ENCODE assay signal across 1 cellular context in genomic region chr6:106360410-106360988, GRCh38.
A peak's percentile ranks its signal among the peaks of the same experiment; 100 is the strongest.
TF ChIP-seq lines count a peak whose summit lies in the region.

TSS of gene CRYBG1 (plus strand) at chr6:106360717. CDS start at chr6:106360909, 192 bp downstream.

TF ChIP-seq in HEK293, 187 proteins besides CTCF, POLR2A, EP300 and RAD21 (continued from another document and continues in another):
- TF ChIP-seq, protein P1, sequence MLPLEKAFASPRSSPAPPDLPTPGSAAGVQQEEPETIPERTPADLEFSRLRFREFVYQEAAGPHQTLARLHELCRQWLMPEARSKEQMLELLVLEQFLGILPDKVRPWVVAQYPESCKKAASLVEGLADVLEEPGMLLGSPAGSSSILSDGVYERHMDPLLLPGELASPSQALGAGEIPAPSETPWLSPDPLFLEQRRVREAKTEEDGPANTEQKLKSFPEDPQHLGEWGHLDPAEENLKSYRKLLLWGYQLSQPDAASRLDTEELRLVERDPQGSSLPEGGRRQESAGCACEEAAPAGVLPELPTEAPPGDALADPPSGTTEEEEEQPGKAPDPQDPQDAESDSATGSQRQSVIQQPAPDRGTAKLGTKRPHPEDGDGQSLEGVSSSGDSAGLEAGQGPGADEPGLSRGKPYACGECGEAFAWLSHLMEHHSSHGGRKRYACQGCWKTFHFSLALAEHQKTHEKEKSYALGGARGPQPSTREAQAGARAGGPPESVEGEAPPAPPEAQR (tag by site-specific recombination; IDR thresholded peaks at IDR 0.05): no peak
- TF ChIP-seq ZNF362 (tag by site-specific recombination; IDR thresholded peaks at IDR 0.05) (no peak), ZNF510 (tag by site-specific recombination; IDR thresholded peaks at IDR 0.05; ENCODE audit: insufficient replicate concordance) (no peak), BCL6B (tag by site-specific recombination; IDR thresholded peaks at IDR 0.05) (no peak), ZNF266 (tag by site-specific recombination; IDR thresholded peaks at IDR 0.05; ENCODE audit: low read depth) (no peak), ZBTB48 (tag by site-specific recombination; IDR thresholded peaks at IDR 0.05) (no peak), ZSCAN30 (tag by site-specific recombination; IDR thresholded peaks at IDR 0.05) (peak; percentile 56), ZNF624 (tag by site-specific recombination; IDR thresholded peaks at IDR 0.05) (no peak), ZNF391 (tag by site-specific recombination; IDR thresholded peaks at IDR 0.05; ENCODE audit: borderline replicate concordance, low read depth) (no peak), ZIC2 (tag by site-specific recombination; IDR thresholded peaks at IDR 0.05) (peak; percentile 34), ZNF544 (tag by site-specific recombination; IDR thresholded peaks at IDR 0.05) (no peak), MYNN (tag by site-specific recombination; IDR thresholded peaks at IDR 0.05; ENCODE audit: borderline replicate concordance) (no peak), ZNF555 (tag by site-specific recombination; conservative IDR thresholded peaks at IDR 0.05) (no peak), ZNF626 (tag by site-specific recombination; IDR thresholded peaks at IDR 0.05) (no peak), SP3 (tag by site-specific recombination; IDR thresholded peaks at IDR 0.05) (peak; percentile 40), ZNF670 (tag by site-specific recombination; IDR thresholded peaks at IDR 0.05; ENCODE audit: low read depth) (no peak), ZNF664 (tag by site-specific recombination; IDR thresholded peaks at IDR 0.05) (no peak), PATZ1 (tag by site-specific recombination; IDR thresholded peaks at IDR 0.05) (peak; percentile 82), SALL2 (tag by site-specific recombination; IDR thresholded peaks at IDR 0.05; ENCODE audit: borderline replicate concordance) (no peak), WT1 (tag by site-specific recombination; IDR thresholded peaks at IDR 0.05) (no peak), ZNF571 (tag by site-specific recombination; IDR thresholded peaks at IDR 0.05) (no peak), ZNF16 (tag by site-specific recombination; IDR thresholded peaks at IDR 0.05; ENCODE audit: low read depth) (no peak), RBAK (tag by site-specific recombination; IDR thresholded peaks at IDR 0.05) (no peak), ZNF140 (tag by site-specific recombination; IDR thresholded peaks at IDR 0.05) (no peak), ZBTB17 (tag by site-specific recombination; IDR thresholded peaks at IDR 0.05) (peak; percentile 90), ZNF521 (tag by site-specific recombination; IDR thresholded peaks at IDR 0.05) (no peak), ZNF76 (tag by site-specific recombination; IDR thresholded peaks at IDR 0.05; ENCODE audit: borderline replicate concordance, low read depth) (0 out of 2 replicates have a peak, but pooled peaks have one; percentile 15), ZBTB7A (tag by site-specific recombination; IDR thresholded peaks at IDR 0.05; ENCODE audit: low read depth) (no peak), ZNF354C (tag by site-specific recombination; IDR thresholded peaks at IDR 0.05; ENCODE audit: borderline replicate concordance, low read depth) (no peak), ZNF776 (tag by site-specific recombination; IDR thresholded peaks at IDR 0.05; ENCODE audit: borderline replicate concordance) (no peak), ZNF211 (tag by site-specific recombination; IDR thresholded peaks at IDR 0.05; ENCODE audit: low read depth) (no peak), ZNF292 (tag by site-specific recombination; IDR thresholded peaks at IDR 0.05; ENCODE audit: borderline replicate concordance, low read depth) (no peak), ZNF114 (tag by site-specific recombination; IDR thresholded peaks at IDR 0.05) (no peak), ZNF394 (tag by site-specific recombination; IDR thresholded peaks at IDR 0.05; ENCODE audit: borderline replicate concordance) (no peak), AEBP2 (tag by site-specific recombination; IDR thresholded peaks at IDR 0.05; ENCODE audit: borderline replicate concordance) (no peak), OVOL3 (tag by site-specific recombination; IDR thresholded peaks at IDR 0.05) (no peak), SP7 (tag by site-specific recombination; IDR thresholded peaks at IDR 0.05) (no peak; the same call in 1 of the 2 replicates), HOXA7 (CRISPR knock-in tag; IDR thresholded peaks at IDR 0.05; ENCODE audit: borderline replicate concordance) (no peak)
- TF ChIP-seq, protein P2, sequence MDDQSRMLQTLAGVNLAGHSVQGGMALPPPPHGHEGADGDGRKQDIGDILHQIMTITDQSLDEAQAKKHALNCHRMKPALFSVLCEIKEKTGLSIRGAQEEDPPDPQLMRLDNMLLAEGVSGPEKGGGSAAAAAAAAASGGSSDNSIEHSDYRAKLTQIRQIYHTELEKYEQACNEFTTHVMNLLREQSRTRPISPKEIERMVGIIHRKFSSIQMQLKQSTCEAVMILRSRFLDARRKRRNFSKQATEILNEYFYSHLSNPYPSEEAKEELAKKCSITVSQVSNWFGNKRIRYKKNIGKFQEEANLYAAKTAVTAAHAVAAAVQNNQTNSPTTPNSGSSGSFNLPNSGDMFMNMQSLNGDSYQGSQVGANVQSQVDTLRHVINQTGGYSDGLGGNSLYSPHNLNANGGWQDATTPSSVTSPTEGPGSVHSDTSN (CRISPR knock-in tag; IDR thresholded peaks at IDR 0.05): 0 out of 2 replicates have a peak, but pooled peaks have one; percentile 49
- TF ChIP-seq, protein P3, sequence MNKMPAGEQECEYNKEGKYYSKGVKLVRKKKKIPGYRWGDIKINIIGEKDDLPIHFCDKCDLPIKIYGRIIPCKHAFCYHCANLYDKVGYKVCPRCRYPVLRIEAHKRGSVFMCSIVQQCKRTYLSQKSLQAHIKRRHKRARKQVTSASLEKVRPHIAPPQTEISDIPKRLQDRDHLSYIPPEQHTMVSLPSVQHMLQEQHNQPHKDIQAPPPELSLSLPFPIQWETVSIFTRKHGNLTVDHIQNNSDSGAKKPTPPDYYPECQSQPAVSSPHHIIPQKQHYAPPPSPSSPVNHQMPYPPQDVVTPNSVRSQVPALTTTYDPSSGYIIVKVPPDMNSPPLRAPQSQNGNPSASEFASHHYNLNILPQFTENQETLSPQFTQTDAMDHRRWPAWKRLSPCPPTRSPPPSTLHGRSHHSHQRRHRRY (tag by site-specific recombination; IDR thresholded peaks at IDR 0.05): no peak
- TF ChIP-seq, protein P4, sequence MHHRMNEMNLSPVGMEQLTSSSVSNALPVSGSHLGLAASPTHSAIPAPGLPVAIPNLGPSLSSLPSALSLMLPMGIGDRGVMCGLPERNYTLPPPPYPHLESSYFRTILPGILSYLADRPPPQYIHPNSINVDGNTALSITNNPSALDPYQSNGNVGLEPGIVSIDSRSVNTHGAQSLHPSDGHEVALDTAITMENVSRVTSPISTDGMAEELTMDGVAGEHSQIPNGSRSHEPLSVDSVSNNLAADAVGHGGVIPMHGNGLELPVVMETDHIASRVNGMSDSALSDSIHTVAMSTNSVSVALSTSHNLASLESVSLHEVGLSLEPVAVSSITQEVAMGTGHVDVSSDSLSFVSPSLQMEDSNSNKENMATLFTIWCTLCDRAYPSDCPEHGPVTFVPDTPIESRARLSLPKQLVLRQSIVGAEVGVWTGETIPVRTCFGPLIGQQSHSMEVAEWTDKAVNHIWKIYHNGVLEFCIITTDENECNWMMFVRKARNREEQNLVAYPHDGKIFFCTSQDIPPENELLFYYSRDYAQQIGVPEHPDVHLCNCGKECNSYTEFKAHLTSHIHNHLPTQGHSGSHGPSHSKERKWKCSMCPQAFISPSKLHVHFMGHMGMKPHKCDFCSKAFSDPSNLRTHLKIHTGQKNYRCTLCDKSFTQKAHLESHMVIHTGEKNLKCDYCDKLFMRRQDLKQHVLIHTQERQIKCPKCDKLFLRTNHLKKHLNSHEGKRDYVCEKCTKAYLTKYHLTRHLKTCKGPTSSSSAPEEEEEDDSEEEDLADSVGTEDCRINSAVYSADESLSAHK (tag by site-specific recombination; IDR thresholded peaks at IDR 0.05): no peak
- TF ChIP-seq, protein P5, sequence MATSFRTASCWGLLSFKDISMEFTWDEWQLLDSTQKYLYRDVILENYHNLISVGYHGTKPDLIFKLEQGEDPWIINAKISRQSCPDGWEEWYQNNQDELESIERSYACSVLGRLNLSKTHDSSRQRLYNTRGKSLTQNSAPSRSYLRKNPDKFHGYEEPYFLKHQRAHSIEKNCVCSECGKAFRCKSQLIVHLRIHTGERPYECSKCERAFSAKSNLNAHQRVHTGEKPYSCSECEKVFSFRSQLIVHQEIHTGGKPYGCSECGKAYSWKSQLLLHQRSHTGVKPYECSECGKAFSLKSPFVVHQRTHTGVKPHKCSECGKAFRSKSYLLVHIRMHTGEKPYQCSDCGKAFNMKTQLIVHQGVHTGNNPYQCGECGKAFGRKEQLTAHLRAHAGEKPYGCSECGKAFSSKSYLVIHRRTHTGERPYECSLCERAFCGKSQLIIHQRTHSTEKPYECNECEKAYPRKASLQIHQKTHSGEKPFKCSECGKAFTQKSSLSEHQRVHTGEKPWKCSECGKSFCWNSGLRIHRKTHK (tag by site-specific recombination; IDR thresholded peaks at IDR 0.05): no peak
- TF ChIP-seq, protein P6, sequence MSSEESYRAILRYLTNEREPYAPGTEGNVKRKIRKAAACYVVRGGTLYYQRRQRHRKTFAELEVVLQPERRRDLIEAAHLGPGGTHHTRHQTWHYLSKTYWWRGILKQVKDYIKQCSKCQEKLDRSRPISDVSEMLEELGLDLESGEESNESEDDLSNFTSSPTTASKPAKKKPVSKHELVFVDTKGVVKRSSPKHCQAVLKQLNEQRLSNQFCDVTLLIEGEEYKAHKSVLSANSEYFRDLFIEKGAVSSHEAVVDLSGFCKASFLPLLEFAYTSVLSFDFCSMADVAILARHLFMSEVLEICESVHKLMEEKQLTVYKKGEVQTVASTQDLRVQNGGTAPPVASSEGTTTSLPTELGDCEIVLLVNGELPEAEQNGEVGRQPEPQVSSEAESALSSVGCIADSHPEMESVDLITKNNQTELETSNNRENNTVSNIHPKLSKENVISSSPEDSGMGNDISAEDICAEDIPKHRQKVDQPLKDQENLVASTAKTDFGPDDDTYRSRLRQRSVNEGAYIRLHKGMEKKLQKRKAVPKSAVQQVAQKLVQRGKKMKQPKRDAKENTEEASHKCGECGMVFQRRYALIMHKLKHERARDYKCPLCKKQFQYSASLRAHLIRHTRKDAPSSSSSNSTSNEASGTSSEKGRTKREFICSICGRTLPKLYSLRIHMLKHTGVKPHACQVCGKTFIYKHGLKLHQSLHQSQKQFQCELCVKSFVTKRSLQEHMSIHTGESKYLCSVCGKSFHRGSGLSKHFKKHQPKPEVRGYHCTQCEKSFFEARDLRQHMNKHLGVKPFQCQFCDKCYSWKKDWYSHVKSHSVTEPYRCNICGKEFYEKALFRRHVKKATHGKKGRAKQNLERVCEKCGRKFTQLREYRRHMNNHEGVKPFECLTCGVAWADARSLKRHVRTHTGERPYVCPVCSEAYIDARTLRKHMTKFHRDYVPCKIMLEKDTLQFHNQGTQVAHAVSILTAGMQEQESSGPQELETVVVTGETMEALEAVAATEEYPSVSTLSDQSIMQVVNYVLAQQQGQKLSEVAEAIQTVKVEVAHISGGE (tag by site-specific recombination; conservative IDR thresholded peaks at IDR 0.05; ENCODE audit: low read depth): no peak
